In genomic region chr10:5684318-5684970, GRCh38 we compare ENCODE assay signal across 1 cellular context.
TF ChIP-seq lines count a peak whose summit lies in the region.

Gene TASOR2, plus strand, starts transcription at chr10:5684838. Its CDS starts 35,805 bp downstream, at chr10:5720643.

TF ChIP-seq in HepG2, 621 proteins besides CTCF, POLR2A, EP300 and RAD21 (continued from another document):
- peak; percentile 95 for TF ChIP-seq MEF2D (CRISPR knock-in tag; IDR thresholded peaks at IDR 0.05)
- no peak for TF ChIP-seq HNRNPH1 (optimal IDR thresholded peaks at IDR 0.05; ENCODE audit: low read depth, low read length)
- TF ChIP-seq GLI4 (CRISPR knock-in tag; IDR thresholded peaks at IDR 0.05; ENCODE audit: borderline replicate concordance): no peak; the same call in 1 of the 2 replicates
- TF ChIP-seq KDM4B (CRISPR knock-in tag; IDR thresholded peaks at IDR 0.05): peak; percentile 72; the same call in 1 of the 2 replicates
- peak; percentile 72 for TF ChIP-seq PHF21A (CRISPR knock-in tag; IDR thresholded peaks at IDR 0.05)
- TF ChIP-seq ZNF687 (CRISPR knock-in tag; IDR thresholded peaks at IDR 0.05): peak; percentile 100
- peak; percentile 82; the same call in 1 of the 2 replicates for TF ChIP-seq ATAD3A (CRISPR knock-in tag; IDR thresholded peaks at IDR 0.05)
- TF ChIP-seq ZNF331 (CRISPR knock-in tag; IDR thresholded peaks at IDR 0.05): peak; percentile 78
- TF ChIP-seq IRF2 (CRISPR knock-in tag; IDR thresholded peaks at IDR 0.05): peak; percentile 100
- peak; percentile 88 for TF ChIP-seq CBX1 (IDR thresholded peaks at IDR 0.05; ENCODE audit: low read depth)
- TF ChIP-seq PLRG1 (conservative IDR thresholded peaks at IDR 0.05): no peak
- peak; percentile 72 for TF ChIP-seq GATAD2A (CRISPR knock-in tag; IDR thresholded peaks at IDR 0.05)
- TF ChIP-seq MLXIP (CRISPR knock-in tag; IDR thresholded peaks at IDR 0.05; ENCODE audit: borderline replicate concordance): 0 out of 2 replicates have a peak, but pooled peaks have one; percentile 57
- TF ChIP-seq ZMAT5 (CRISPR knock-in tag; IDR thresholded peaks at IDR 0.05; ENCODE audit: borderline replicate concordance, low read depth): no peak
- TF ChIP-seq FUBP1 (CRISPR knock-in tag; IDR thresholded peaks at IDR 0.05; ENCODE audit: borderline replicate concordance): no peak
- TF ChIP-seq SMC3 (IDR thresholded peaks at IDR 0.05; ENCODE audit: low read length): no peak
- TF ChIP-seq NFATC3 (CRISPR knock-in tag; IDR thresholded peaks at IDR 0.05): peak; percentile 97
- TF ChIP-seq ZNF574 (CRISPR knock-in tag; IDR thresholded peaks at IDR 0.05): peak; percentile 89
- peak; percentile 97 for TF ChIP-seq NR0B2 (CRISPR knock-in tag; IDR thresholded peaks at IDR 0.05)
- no peak for TF ChIP-seq RFX3 (CRISPR knock-in tag; IDR thresholded peaks at IDR 0.05)
- TF ChIP-seq ZNF264 (CRISPR knock-in tag; IDR thresholded peaks at IDR 0.05): peak; percentile 88; the same call in 1 of the 2 replicates
- no peak for TF ChIP-seq ZFAT (CRISPR knock-in tag; conservative IDR thresholded peaks at IDR 0.05)
- TF ChIP-seq ARID2 (CRISPR knock-in tag; IDR thresholded peaks at IDR 0.05; ENCODE audit: borderline replicate concordance): peak; percentile 56; the same call in 1 of the 2 replicates
- no peak for TF ChIP-seq ZNF570 (CRISPR knock-in tag; IDR thresholded peaks at IDR 0.05; ENCODE audit: borderline replicate concordance)
- peak; percentile 88; the same call in 1 of the 2 replicates for TF ChIP-seq ZFP82 (CRISPR knock-in tag; IDR thresholded peaks at IDR 0.05; ENCODE audit: borderline replicate concordance)
